ENCODE assay signal across 8 cellular contexts in the genomic region with DNA sequence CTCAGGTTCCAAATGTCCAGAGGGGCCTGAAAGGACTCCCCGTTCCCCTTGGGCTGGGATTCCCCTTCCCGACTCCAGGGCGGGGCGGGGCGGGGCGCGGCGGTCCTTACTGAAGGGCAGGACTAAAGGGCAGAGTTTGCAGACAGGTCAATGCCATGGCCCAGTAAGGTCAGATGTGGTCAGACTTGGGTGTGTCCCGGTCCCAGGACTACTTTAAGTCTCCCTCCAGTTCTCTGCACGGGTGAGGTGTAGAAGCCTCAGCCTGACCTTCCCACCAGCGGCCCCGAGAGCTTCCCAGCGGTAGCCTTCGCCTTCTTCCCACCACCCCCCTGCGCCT. TPM values are rescaled to one million over a fixed set of nuclear protein-coding genes. Genes with fewer than 3 reads are reported as not detected.
DNase-seq lines count a peak whose midpoint lies in the region; ATAC-seq and TF ChIP-seq lines count a peak whose summit lies in the region.

No MANE protein-coding gene starts in this region.

- DNase-seq in HuH-7 (ENCODE audit: low spot score): peak; percentile 58
- peak; percentile 51 for DNase-seq in activated CD4-positive, alpha-beta memory T cell treated with anti-CD3 and anti-CD28 coated beads, Interleukin-2, amount 10 ng/mL, durations not matched to agents 7 days and 5 days
- no peak for DNase-seq in natural killer cell
- DNase-seq in NCI-H510A treated with DMSO at 0.1 percent for 48 hours (lab: John Stamatoyannopoulos, UW): no peak
- DNase-seq in cerebellum (ENCODE audit: low spot score): no peak

- peaks cover 0 to 4% (median 0%) of the 10 kb centered on the region in 11 experiments; a peak in 2 of 22 replicates for H3K27me3 ChIP-seq in BLaER1 treated with 17β-estradiol and CSF1 and Interleukin-3, amounts not matched to agents 10 nM and 100 nM

- peaks cover 31 to 42% (median 38%) of the 10 kb centered on the region in 10 experiments for H3K4me1 ChIP-seq in BLaER1 treated with 17β-estradiol and CSF1 and Interleukin-3, amounts not matched to agents 10 nM and 100 nM

- CTCF ChIA-PET in activated CD4-positive, alpha-beta memory T cell treated with anti-CD3 and anti-CD28 coated beads, Interleukin-2, amount 10 ng/mL, durations not matched to agents 7 days and 5 days (lab: Charles Lee): interaction anchor here (0.6 to 4.4 kb wide), 19 partner anchors 9 to 394 kb away, joined by 3 to 34 read pairs (median 5); a partner anchor contains a TSS

- H3K9me3 ChIP-seq in BLaER1 treated with 17β-estradiol and CSF1 and Interleukin-3, amounts not matched to agents 10 nM and 100 nM (replicated peaks in 1 of 11): no peaks in the 10 kb centered on the region

- H4K20me1 ChIP-seq in BLaER1 treated with 17β-estradiol and CSF1 and Interleukin-3, amounts not matched to agents 10 nM and 100 nM: peaks cover 5 to 15% (median 10%) of the 10 kb centered on the region in 11 experiments; a peak in 12 of 22 replicates

- H3K9me3 Mint-ChIP-seq in activated CD4-positive, alpha-beta memory T cell treated with anti-CD3 and anti-CD28 coated beads, Interleukin-2, amount 10 ng/mL, durations not matched to agents 7 days and 5 days: no peaks in the 10 kb centered on the region
- no peaks in the 10 kb centered on the region for H3K9me3 Mint-ChIP-seq in natural killer cell

- H3K27ac Mint-ChIP-seq in activated CD4-positive, alpha-beta memory T cell treated with anti-CD3 and anti-CD28 coated beads, Interleukin-2, amount 10 ng/mL, durations not matched to agents 7 days and 5 days: peak overlapping the region; percentile 91
- H3K27ac Mint-ChIP-seq in natural killer cell: peak overlapping the region; percentile 97 to 100

- ATAC-seq in esophagus mucosa: peak; percentile 0
- ATAC-seq in natural killer cell: peak; percentile 4 to 16 (median 8)
- no peak for ATAC-seq in HG02759 (IDR thresholded peaks at IDR 0.05; ENCODE audit: unreplicated experiment)

- H3K4me1 Mint-ChIP-seq in activated CD4-positive, alpha-beta memory T cell treated with anti-CD3 and anti-CD28 coated beads, Interleukin-2, amount 10 ng/mL, durations not matched to agents 7 days and 5 days: peaks cover 45% of the 10 kb centered on the region
- H3K4me1 Mint-ChIP-seq in natural killer cell: peaks cover 35 to 58% of the 10 kb centered on the region in 2 donors

- H3K4me3 ChIP-seq in BLaER1 treated with 17β-estradiol and CSF1 and Interleukin-3, amounts not matched to agents 10 nM and 100 nM: peak overlapping the region; percentile 66 to 80 (median 77)

- H3K27me3 Mint-ChIP-seq in activated CD4-positive, alpha-beta memory T cell treated with anti-CD3 and anti-CD28 coated beads, Interleukin-2, amount 10 ng/mL, durations not matched to agents 7 days and 5 days: peaks cover 21% of the 10 kb centered on the region
- H3K27me3 Mint-ChIP-seq in natural killer cell (ENCODE audit: low read depth in 2 of 2): peaks cover 0 to 9% of the 10 kb centered on the region in 2 donors

- no peak for TF ChIP-seq CTCF in natural killer cell (IDR thresholded peaks at IDR 0.05)

- H3K4me2 ChIP-seq in BLaER1 treated with 17β-estradiol and CSF1 and Interleukin-3, amounts not matched to agents 10 nM and 100 nM: peak overlapping the region; percentile 92 to 100 (median 98)

- H3K27ac ChIP-seq in BLaER1 treated with 17β-estradiol and CSF1 and Interleukin-3, amounts not matched to agents 10 nM and 100 nM: peak overlapping the region; percentile 80 to 96 (median 90)

- H3K36me3 Mint-ChIP-seq in activated CD4-positive, alpha-beta memory T cell treated with anti-CD3 and anti-CD28 coated beads, Interleukin-2, amount 10 ng/mL, durations not matched to agents 7 days and 5 days (ENCODE audit: low read depth): no peaks in the 10 kb centered on the region
- H3K36me3 Mint-ChIP-seq in natural killer cell: no peaks in the 10 kb centered on the region

- peak overlapping the region; percentile 77 to 94 (median 87) for H3K9ac ChIP-seq in BLaER1 treated with 17β-estradiol and CSF1 and Interleukin-3, amounts not matched to agents 10 nM and 100 nM

- POLR2A ChIA-PET in activated CD4-positive, alpha-beta memory T cell treated with anti-CD3 and anti-CD28 coated beads, Interleukin-2, amount 10 ng/mL, durations not matched to agents 7 days and 5 days (lab: Charles Lee): interaction anchor here (0.7 to 6.4 kb wide), 10 partner anchors 8 to 355 kb away, joined by 3 to 30 read pairs (median 7); a partner anchor contains a TSS

- peaks cover 0 to 3% (median 0%) of the 10 kb centered on the region in 11 experiments; a peak in 4 of 22 replicates for H3K36me3 ChIP-seq in BLaER1 treated with 17β-estradiol and CSF1 and Interleukin-3, amounts not matched to agents 10 nM and 100 nM

- peak overlapping the region; percentile 95 for H3K4me3 Mint-ChIP-seq in activated CD4-positive, alpha-beta memory T cell treated with anti-CD3 and anti-CD28 coated beads, Interleukin-2, amount 10 ng/mL, durations not matched to agents 7 days and 5 days
- peak overlapping the region; percentile 94 for H3K4me3 Mint-ChIP-seq in natural killer cell

- intact Hi-C loops in natural killer cell (cut with micrococcal nuclease): loop anchor here (1.0 to 2.0 kb wide), 3 partner anchors 8 to 52 kb away; a partner anchor contains a TSS

RNA-seq across cellular contexts. Expression of a gene that starts 0.5 kb away (rescaled TPM):
- total RNA-seq in activated CD4-positive, alpha-beta memory T cell treated with anti-CD3 and anti-CD28 coated beads, Interleukin-2, amount 10 ng/mL, durations not matched to agents 7 days and 5 days: 10 to 100 TPM; 20.9 to 23.7 TPM
- total RNA-seq in esophagus mucosa (16.7 TPM), natural killer cell (100 to 1,000 TPM; 104 to 165 (median 149) TPM), cerebellum (16.2 TPM)

RNA-seq across cellular contexts. Expression of a gene that starts 20.3 kb away (rescaled TPM):
- 1 to 10 TPM in 1 of 2 experiments, under 1 TPM in 1; 0.78 to 1.5 TPM for total RNA-seq in activated CD4-positive, alpha-beta memory T cell treated with anti-CD3 and anti-CD28 coated beads, Interleukin-2, amount 10 ng/mL, durations not matched to agents 7 days and 5 days
- total RNA-seq in esophagus mucosa (1.7 TPM), natural killer cell (10 to 100 TPM; 12.7 to 45.5 (median 27.6) TPM), cerebellum (3.2 TPM)

RNA-seq across cellular contexts. Expression of a gene that starts 22.8 kb away (rescaled TPM):
- 10 to 100 TPM; 69.8 to 76.9 TPM for total RNA-seq in activated CD4-positive, alpha-beta memory T cell treated with anti-CD3 and anti-CD28 coated beads, Interleukin-2, amount 10 ng/mL, durations not matched to agents 7 days and 5 days
- total RNA-seq in esophagus mucosa (93.3 TPM), natural killer cell (10 to 100 TPM; 35.9 to 40.3 (median 37.3) TPM), cerebellum (28.6 TPM)

RNA-seq across cellular contexts. Expression of a gene that starts 23.3 kb away (rescaled TPM):
- 1 to 10 TPM; 5.3 to 7.5 TPM for total RNA-seq in activated CD4-positive, alpha-beta memory T cell treated with anti-CD3 and anti-CD28 coated beads, Interleukin-2, amount 10 ng/mL, durations not matched to agents 7 days and 5 days
- 7.6 TPM for total RNA-seq in esophagus mucosa
- total RNA-seq in natural killer cell: 10 to 100 TPM; 11.0 to 18.3 (median 11.5) TPM
- total RNA-seq in cerebellum: 15.3 TPM

RNA-seq across cellular contexts. Expression of a gene that starts 54.1 kb away (rescaled TPM):
- 100 to 1,000 TPM; 127 to 131 TPM for total RNA-seq in activated CD4-positive, alpha-beta memory T cell treated with anti-CD3 and anti-CD28 coated beads, Interleukin-2, amount 10 ng/mL, durations not matched to agents 7 days and 5 days
- total RNA-seq in esophagus mucosa: 50.7 TPM
- total RNA-seq in natural killer cell: 100 to 1,000 TPM; 215 to 275 (median 218) TPM
- total RNA-seq in cerebellum: 121 TPM

Comparison
In these comparisons a context has a peak if more than half of its experiments do, and no peak if none do; other contexts are left out.
1. DNase-seq: peak in HuH-7 (single experiment) and activated CD4-positive, alpha-beta memory T cell treated with anti-CD3 and anti-CD28 coated beads, Interleukin-2, amount 10 ng/mL, durations not matched to agents 7 days and 5 days (single experiment); none in natural killer cell (single experiment), NCI-H510A treated with DMSO at 0.1 percent for 48 hours (single experiment) and cerebellum (single experiment).